30 cellular contexts compared by ENCODE assay signal in genomic region chr12:102114212-102114611, GRCh38.
"Had no signal": no experiment of that assay in that cellular context is flagged by ENCODE, and none has a peak within 500 bp of the region (broad histone marks: within the 10 kb centered on the region; RNA-seq: fewer than 3 reads in every experiment).

No MANE protein-coding gene starts in this region.

- H3K9me3 ChIP-seq: ascending aorta, breast epithelium, colonic mucosa, esophagus squamous epithelium, gastroesophageal sphincter, heart right ventricle had no signal

- H3K27me3 Mint-ChIP-seq: activated CD4-positive, alpha-beta memory T cell treated with anti-CD3 and anti-CD28 coated beads, Interleukin-2, amount 10 ng/mL, durations not matched to agents 7 days and 5 days; activated CD4-positive, alpha-beta T cell treated with anti-CD3 and anti-CD28 coated beads, Interleukin-2, amount 10 ng/mL, durations not matched to agents 7 days and 5 days; activated naive CD4-positive, alpha-beta T cell treated with anti-CD3 and anti-CD28 coated beads, Interleukin-2, amount 10 ng/mL, durations not matched to agents 7 days and 5 days; activated naive CD8-positive, alpha-beta T cell treated with anti-CD3 and anti-CD28 coated beads, Interleukin-2, amount 10 ng/mL, durations not matched to agents 7 days and 5 days; activated T-cell treated with anti-CD3 and anti-CD28 coated beads, Interleukin-2, amount 50 U/mL, for 24 hours; brain had no signal

- H3K4me3 ChIP-seq: ascending aorta, breast epithelium, cardiac muscle cell, colonic mucosa, esophagus squamous epithelium, gastroesophageal sphincter, heart right ventricle, hepatocyte had no signal

- H3K4me1 ChIP-seq: breast epithelium had no signal

- H3K36me3 ChIP-seq: colonic mucosa had no signal

- H3K4me3 Mint-ChIP-seq: activated CD4-positive, alpha-beta memory T cell treated with anti-CD3 and anti-CD28 coated beads, Interleukin-2, amount 10 ng/mL, durations not matched to agents 7 days and 5 days; activated CD4-positive, alpha-beta T cell treated with anti-CD3 and anti-CD28 coated beads, Interleukin-2, amount 10 ng/mL, durations not matched to agents 7 days and 5 days; activated naive CD4-positive, alpha-beta T cell treated with anti-CD3 and anti-CD28 coated beads, Interleukin-2, amount 10 ng/mL, durations not matched to agents 7 days and 5 days; activated naive CD8-positive, alpha-beta T cell treated with anti-CD3 and anti-CD28 coated beads, Interleukin-2, amount 10 ng/mL, durations not matched to agents 7 days and 5 days; activated T-cell treated with anti-CD3 and anti-CD28 coated beads, Interleukin-2, amount 50 U/mL, for 24 hours; activated T-cell treated with anti-CD3 and anti-CD28 coated beads, Interleukin-2, amount 50 U/mL, for 72 hours; WTC11 had no signal

- H3K27ac ChIP-seq: ascending aorta, breast epithelium, cardiac muscle cell, colonic mucosa, gastroesophageal sphincter, heart right ventricle, hepatocyte had no signal

- H3K27ac Mint-ChIP-seq: activated CD4-positive, alpha-beta memory T cell treated with anti-CD3 and anti-CD28 coated beads, Interleukin-2, amount 10 ng/mL, durations not matched to agents 7 days and 5 days; activated CD4-positive, alpha-beta T cell treated with anti-CD3 and anti-CD28 coated beads, Interleukin-2, amount 10 ng/mL, durations not matched to agents 7 days and 5 days; activated naive CD4-positive, alpha-beta T cell treated with anti-CD3 and anti-CD28 coated beads, Interleukin-2, amount 10 ng/mL, durations not matched to agents 7 days and 5 days; activated naive CD4-positive, alpha-beta T cell treated with anti-CD3 and anti-CD28 coated beads, Interleukin-2, amount 50 U/mL, for 72 hours; activated naive CD8-positive, alpha-beta T cell treated with anti-CD3 and anti-CD28 coated beads, Interleukin-2, amount 10 ng/mL, durations not matched to agents 7 days and 5 days; activated T-cell treated with anti-CD3 and anti-CD28 coated beads, Interleukin-2, amount 50 U/mL, for 24 hours; activated T-cell treated with anti-CD3 and anti-CD28 coated beads, Interleukin-2, amount 50 U/mL, for 72 hours had no signal

- DNase-seq: activated CD4-positive, alpha-beta memory T cell treated with anti-CD3 and anti-CD28 coated beads, Interleukin-2, amount 10 ng/mL, durations not matched to agents 7 days and 5 days; activated CD4-positive, alpha-beta T cell treated with anti-CD3 and anti-CD28 coated beads for 1 hour; activated CD4-positive, alpha-beta T cell treated with anti-CD3 and anti-CD28 coated beads for 4 hours; activated CD4-positive, alpha-beta T cell treated with anti-CD3 and anti-CD28 coated beads, Interleukin-2, amount 10 ng/mL, durations not matched to agents 7 days and 5 days; activated CD4-positive, alpha-beta T cell treated with anti-CD3 and anti-CD28 coated beads, Interleukin-2, amount 50 U/mL, for 4 hours; activated CD8-positive, alpha-beta memory T cell treated with anti-CD3 and anti-CD28 coated beads, Interleukin-2, amount 50 U/mL, for 48 hours; activated gamma-delta T cell; activated naive CD4-positive, alpha-beta T cell; activated naive CD4-positive, alpha-beta T cell treated with anti-CD3 and anti-CD28 coated beads, Interleukin-2, amount 10 ng/mL, durations not matched to agents 7 days and 5 days; activated naive CD8-positive, alpha-beta T cell treated with anti-CD3 and anti-CD28 coated beads, Interleukin-2, amount 10 ng/mL, durations not matched to agents 7 days and 5 days; activated T-cell treated with anti-CD3 and anti-CD28 coated beads for 4 hours; activated T-cell treated with anti-CD3 and anti-CD28 coated beads, Interleukin-2, amount 50 U/mL, for 24 hours; activated T-cell treated with anti-CD3 and anti-CD28 coated beads, Interleukin-2, amount 50 U/mL, for 72 hours; central memory CD4-positive, alpha-beta T cell; cerebellar nuclear complex; colonic mucosa; effector CD8-positive, alpha-beta T cell; erythroblast; esophagus squamous epithelium; foreskin melanocyte; heart right ventricle; T-helper 2 cell had no signal

- H3K27me3 ChIP-seq: ascending aorta, breast epithelium, cardiac muscle cell, colonic mucosa, esophagus squamous epithelium, gastroesophageal sphincter, heart right ventricle, hepatocyte had no signal

- H3K9me3 Mint-ChIP-seq: activated CD4-positive, alpha-beta memory T cell treated with anti-CD3 and anti-CD28 coated beads, Interleukin-2, amount 10 ng/mL, durations not matched to agents 7 days and 5 days; activated CD4-positive, alpha-beta T cell treated with anti-CD3 and anti-CD28 coated beads, Interleukin-2, amount 10 ng/mL, durations not matched to agents 7 days and 5 days; activated naive CD4-positive, alpha-beta T cell treated with anti-CD3 and anti-CD28 coated beads, Interleukin-2, amount 10 ng/mL, durations not matched to agents 7 days and 5 days; activated naive CD4-positive, alpha-beta T cell treated with anti-CD3 and anti-CD28 coated beads, Interleukin-2, amount 50 U/mL, for 72 hours; activated naive CD8-positive, alpha-beta T cell treated with anti-CD3 and anti-CD28 coated beads, Interleukin-2, amount 10 ng/mL, durations not matched to agents 7 days and 5 days; activated T-cell treated with anti-CD3 and anti-CD28 coated beads, Interleukin-2, amount 50 U/mL, for 24 hours; activated T-cell treated with anti-CD3 and anti-CD28 coated beads, Interleukin-2, amount 50 U/mL, for 72 hours; brain; WTC11 had no signal
